Comparison of ENCODE assay signal across 15 cellular contexts in genomic region chr3:30650348-30650995, GRCh38. TPM values are rescaled to one million over a fixed set of nuclear protein-coding genes. Genes with fewer than 3 reads are reported as not detected.
DNase-seq lines count a peak whose midpoint lies in the region; ATAC-seq and TF ChIP-seq lines count a peak whose summit lies in the region.
"Had no signal": no experiment of that assay in that cellular context is flagged by ENCODE, and none has a peak within 500 bp of the region (broad histone marks: within the 10 kb centered on the region; RNA-seq: fewer than 3 reads in every experiment).

No MANE protein-coding gene starts in this region.

- 96% methylated on average over 2 of the region's 2 CpGs for WGBS in tibial nerve, 2 donors

- H3K4me1 ChIP-seq in left lung = peaks cover 31 to 85% of the 10 kb centered on the region in 2 donors
- peaks cover under 1 to 79% (median 46%) of the 10 kb centered on the region in 4 donors for H3K4me1 ChIP-seq in tibial nerve
- H3K4me1 ChIP-seq in PC-3 (ENCODE audit: insufficient read depth, low read length) = peaks cover 12% of the 10 kb centered on the region

- intact Hi-C loops in activated CD8-positive, alpha-beta T cell treated with anti-CD3 and anti-CD28 coated beads for 36 hours (cut with micrococcal nuclease) = no loop called here
- intact Hi-C loops in left lung (cut with DNase I) (no loop called here), PC-3 (cut with micrococcal nuclease) (no loop called here)

- peaks cover 99% of the 10 kb centered on the region for H3K4me1 Mint-ChIP-seq in activated naive CD4-positive, alpha-beta T cell treated with anti-CD3 and anti-CD28 coated beads, Interleukin-2, amount 50 U/mL, for 24 hours
- H3K4me1 Mint-ChIP-seq in activated CD8-positive, alpha-beta T cell treated with anti-CD3 and anti-CD28 coated beads for 36 hours (ENCODE audit: low read depth) = peaks cover 100% of the 10 kb centered on the region
- peaks cover 18% of the 10 kb centered on the region for H3K4me1 Mint-ChIP-seq in WTC11

- peak overlapping the region; percentile 57 to 87 for H3K27ac ChIP-seq in left lung
- peak overlapping the region in 3 of 4 donors; percentile 4 to 59 (median 57) for H3K27ac ChIP-seq in tibial nerve
- H3K27ac ChIP-seq in PC-3 (ENCODE audit: low read length) = no peak overlapping the region
- H3K27ac ChIP-seq: vagina, VCaP had no signal

- TF ChIP-seq CTCF in activated CD8-positive, alpha-beta T cell treated with anti-CD3 and anti-CD28 coated beads for 36 hours (IDR thresholded peaks at IDR 0.05) = no peak
- TF ChIP-seq CTCF in left lung (IDR thresholded peaks at IDR 0.05) (no peak), tibial nerve (IDR thresholded peaks at IDR 0.05) (no peak), PC-3 (conservative IDR thresholded peaks at IDR 0.05; ENCODE audit: low read depth, low read length) (no peak), WTC11 (IDR thresholded peaks at IDR 0.05) (no peak)

- peaks cover 13% of the 10 kb centered on the region for H3K79me2 ChIP-seq in PC-3 (ENCODE audit: low read length)

- TF ChIP-seq POLR2A in tibial nerve (IDR thresholded peaks at IDR 0.05) = no peak

- no peak for TF ChIP-seq EP300 in tibial nerve (IDR thresholded peaks at IDR 0.05)

- H3F3A ChIP-seq in PC-3 (ENCODE audit: low read length, unreplicated experiment) = no peaks in the 10 kb centered on the region

- POLR2A ChIA-PET in activated CD8-positive, alpha-beta T cell treated with anti-CD3 and anti-CD28 coated beads for 36 hours (lab: Charles Lee) = interaction anchor here (0.6 to 1.3 kb wide), 3 partner anchors 12 to 1713 kb away, joined by 3 read pairs; no protein-coding TSS in a partner anchor
- POLR2A ChIA-PET in PC-3 (lab: Charles Lee; ENCODE audit: unreplicated experiment) = no interaction called here
- POLR2A ChIA-PET in WTC11 (lab: Charles Lee) = no interaction called here

- H3K36me3 ChIP-seq in left lung (peaks cover 0 to 96% of the 10 kb centered on the region in 2 donors), tibial nerve (peaks cover 0 to 100% (median under 1%) of the 10 kb centered on the region in 3 donors), PC-3 (ENCODE audit: low read depth, low read length) (peaks cover 90% of the 10 kb centered on the region)

- H3K4me3 Mint-ChIP-seq in activated naive CD4-positive, alpha-beta T cell treated with anti-CD3 and anti-CD28 coated beads, Interleukin-2, amount 50 U/mL, for 24 hours = peak overlapping the region; percentile 57
- H3K4me3 Mint-ChIP-seq in activated CD8-positive, alpha-beta T cell treated with anti-CD3 and anti-CD28 coated beads for 36 hours = peak overlapping the region; percentile 5
- H3K4me3 Mint-ChIP-seq in WTC11 = no peak overlapping the region
- H3K4me3 Mint-ChIP-seq: nephron had no signal

- no peaks in the 10 kb centered on the region for H3K9me2 ChIP-seq in PC-3 (replicated peaks; ENCODE audit: low read length)

- no peak overlapping the region for H3K9ac ChIP-seq in PC-3 (ENCODE audit: low read length)

- no peaks in the 10 kb centered on the region for H4K20me1 ChIP-seq in PC-3 (ENCODE audit: low read length)

- CTCF ChIA-PET in activated CD8-positive, alpha-beta T cell treated with anti-CD3 and anti-CD28 coated beads for 36 hours (lab: Charles Lee) = no interaction called here
- CTCF ChIA-PET in PC-3 (lab: Charles Lee) (no interaction called here), WTC11 (lab: Charles Lee) (interaction anchor here (0.6 kb wide), 1 partner anchor 451 kb away, joined by 3 read pairs; no protein-coding TSS in a partner anchor)

- peak overlapping the region; percentile 88 for H3K27ac Mint-ChIP-seq in activated naive CD4-positive, alpha-beta T cell treated with anti-CD3 and anti-CD28 coated beads, Interleukin-2, amount 50 U/mL, for 24 hours
- H3K27ac Mint-ChIP-seq in activated CD8-positive, alpha-beta T cell treated with anti-CD3 and anti-CD28 coated beads for 36 hours = peak overlapping the region; percentile 98
- no peak overlapping the region for H3K27ac Mint-ChIP-seq in WTC11
- H3K27ac Mint-ChIP-seq: nephron had no signal

- peaks cover 78% of the 10 kb centered on the region for H3K36me3 Mint-ChIP-seq in activated naive CD4-positive, alpha-beta T cell treated with anti-CD3 and anti-CD28 coated beads, Interleukin-2, amount 50 U/mL, for 24 hours
- H3K36me3 Mint-ChIP-seq in activated CD8-positive, alpha-beta T cell treated with anti-CD3 and anti-CD28 coated beads for 36 hours (ENCODE audit: low read depth) = peaks cover 95% of the 10 kb centered on the region
- peaks cover 69% of the 10 kb centered on the region for H3K36me3 Mint-ChIP-seq in WTC11

- no peaks in the 10 kb centered on the region for H3K27me3 Mint-ChIP-seq in activated naive CD4-positive, alpha-beta T cell treated with anti-CD3 and anti-CD28 coated beads, Interleukin-2, amount 50 U/mL, for 24 hours
- no peaks in the 10 kb centered on the region for H3K27me3 Mint-ChIP-seq in activated CD8-positive, alpha-beta T cell treated with anti-CD3 and anti-CD28 coated beads for 36 hours
- no peaks in the 10 kb centered on the region for H3K27me3 Mint-ChIP-seq in WTC11 (ENCODE audit: low read depth)

- H3K4me2 ChIP-seq in PC-3 (ENCODE audit: low read length) = no peak overlapping the region

- H3K9me3 ChIP-seq in left lung (no peaks in the 10 kb centered on the region), tibial nerve (no peaks in the 10 kb centered on the region), PC-3 (ENCODE audit: low read length) (no peaks in the 10 kb centered on the region)
- H3K9me3 ChIP-seq: vagina had no signal

- BruUV-seq in PC-3 (replicated peaks; lab: Mats Ljungman, UMichigan) = no TSS peak

- H2AFZ ChIP-seq in PC-3 (ENCODE audit: low read length) = no peak overlapping the region

- no peak for DNase-seq in activated naive CD4-positive, alpha-beta T cell treated with Interleukin-2 at 50 U/mL for 16 hours
- DNase-seq in activated CD8-positive, alpha-beta T cell treated with anti-CD3 and anti-CD28 coated beads for 36 hours = no peak
- DNase-seq in left lung (no peak), tibial nerve (ENCODE audit: low spot score in 2 of 2) (no peak), PC-3 (no peak), WTC11 (ENCODE audit: low spot score) (no peak), RKO (ENCODE audit: low spot score) (no peak)
- DNase-seq: NCI-H1105 treated with DMSO at 0.1 percent for 48 hours, NCI-H526, Right ventricle myocardium superior had no signal

- ATAC-seq in activated CD8-positive, alpha-beta T cell treated with anti-CD3 and anti-CD28 coated beads for 36 hours = no peak
- no peak for ATAC-seq in left lung
- no peak for ATAC-seq in PC-3
- no peak for ATAC-seq in WTC11

- H3K9me3 Mint-ChIP-seq in activated naive CD4-positive, alpha-beta T cell treated with anti-CD3 and anti-CD28 coated beads, Interleukin-2, amount 50 U/mL, for 24 hours = peaks cover 7% of the 10 kb centered on the region
- H3K9me3 Mint-ChIP-seq in activated CD8-positive, alpha-beta T cell treated with anti-CD3 and anti-CD28 coated beads for 36 hours = no peaks in the 10 kb centered on the region
- no peaks in the 10 kb centered on the region for H3K9me3 Mint-ChIP-seq in WTC11
- H3K9me3 Mint-ChIP-seq: nephron had no signal

- H3K4me3 ChIP-seq in left lung (no peak overlapping the region), tibial nerve (no peak overlapping the region), PC-3 (ENCODE audit: low read length) (no peak overlapping the region)
- H3K4me3 ChIP-seq: skin epidermis, vagina had no signal

- H3K27me3 ChIP-seq in left lung = no peaks in the 10 kb centered on the region
- no peaks in the 10 kb centered on the region for H3K27me3 ChIP-seq in tibial nerve
- no peaks in the 10 kb centered on the region for H3K27me3 ChIP-seq in PC-3 (ENCODE audit: low read length)
- H3K27me3 ChIP-seq: vagina had no signal

TF ChIP-seq in WTC11, 78 proteins besides CTCF, POLR2A, EP300 and RAD21 (continues in another document):
- TF ChIP-seq NFYB (CRISPR knock-in tag; conservative IDR thresholded peaks at IDR 0.05; ENCODE audit: low read depth) (no peak), ZBTB43 (CRISPR knock-in tag; IDR thresholded peaks at IDR 0.05) (no peak), ZNF416 (CRISPR knock-in tag; IDR thresholded peaks at IDR 0.05) (no peak), ZNF138 (CRISPR knock-in tag; conservative IDR thresholded peaks at IDR 0.05) (no peak), E2F5 (CRISPR knock-in tag; IDR thresholded peaks at IDR 0.05) (no peak)

RNA-seq across cellular contexts. Expression of gene TGFBR2, which starts 44.1 kb away (rescaled TPM):
- 10 to 100 TPM; 49.1 to 50.0 TPM for total RNA-seq in activated CD8-positive, alpha-beta T cell treated with anti-CD3 and anti-CD28 coated beads for 36 hours
- total RNA-seq in left lung (100 to 1,000 TPM; 240 to 269 TPM), tibial nerve (100 to 1,000 TPM; 338 to 406 (median 350) TPM), PC-3 (2014; rRNA removed) (48.2 and 55.9 TPM in 2 replicates), WTC11 (2021) (6.7 to 9.6 TPM (median 7.7 TPM) in 3 replicates)
